In the genomic region with DNA sequence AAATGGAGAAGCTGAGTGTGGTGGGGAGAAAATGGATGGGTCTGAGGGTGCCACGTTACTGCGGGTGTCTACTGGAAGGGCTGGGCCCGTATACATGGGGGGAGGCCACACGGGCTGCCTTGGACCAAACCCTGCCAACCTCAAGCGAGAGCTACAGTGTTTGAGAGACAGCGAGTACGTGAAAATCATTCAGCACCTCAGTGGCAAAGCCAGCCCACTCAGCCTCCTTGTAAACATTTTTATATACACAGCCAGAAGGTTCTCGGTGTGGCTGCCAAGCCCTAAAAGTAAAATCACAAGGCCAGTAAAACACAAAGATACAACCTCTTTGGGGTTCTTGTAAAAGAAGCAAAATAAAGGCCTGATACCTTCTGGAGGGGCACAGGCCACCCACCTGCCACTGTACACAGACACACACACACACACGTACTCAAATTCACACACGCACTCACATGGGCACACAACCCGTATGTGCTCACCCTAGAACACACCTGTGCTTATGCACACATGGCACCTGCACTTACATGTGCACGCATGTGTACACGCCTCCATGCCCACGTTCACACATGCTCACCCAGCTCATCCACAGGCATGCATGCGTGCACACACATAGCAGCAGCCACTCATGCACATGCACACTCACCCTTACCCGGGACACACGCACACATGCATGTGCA, we compare ENCODE assay signal across 1 cellular context.
TF ChIP-seq lines count a peak whose summit lies in the region.

No MANE protein-coding gene starts in this region.

TF ChIP-seq in HepG2, 621 proteins besides CTCF, POLR2A, EP300 and RAD21 (continued from another document):
- TF ChIP-seq, protein P1, sequence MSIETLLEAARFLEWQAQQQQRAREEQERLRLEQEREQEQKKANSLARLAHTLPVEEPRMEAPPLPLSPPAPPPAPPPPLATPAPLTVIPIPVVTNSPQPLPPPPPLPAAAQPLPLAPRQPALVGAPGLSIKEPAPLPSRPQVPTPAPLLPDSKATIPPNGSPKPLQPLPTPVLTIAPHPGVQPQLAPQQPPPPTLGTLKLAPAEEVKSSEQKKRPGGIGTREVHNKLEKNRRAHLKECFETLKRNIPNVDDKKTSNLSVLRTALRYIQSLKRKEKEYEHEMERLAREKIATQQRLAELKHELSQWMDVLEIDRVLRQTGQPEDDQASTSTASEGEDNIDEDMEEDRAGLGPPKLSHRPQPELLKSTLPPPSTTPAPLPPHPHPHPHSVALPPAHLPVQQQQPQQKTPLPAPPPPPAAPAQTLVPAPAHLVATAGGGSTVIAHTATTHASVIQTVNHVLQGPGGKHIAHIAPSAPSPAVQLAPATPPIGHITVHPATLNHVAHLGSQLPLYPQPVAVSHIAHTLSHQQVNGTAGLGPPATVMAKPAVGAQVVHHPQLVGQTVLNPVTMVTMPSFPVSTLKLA (IDR thresholded peaks at IDR 0.05): peak; percentile 92
- TF ChIP-seq, protein P2, sequence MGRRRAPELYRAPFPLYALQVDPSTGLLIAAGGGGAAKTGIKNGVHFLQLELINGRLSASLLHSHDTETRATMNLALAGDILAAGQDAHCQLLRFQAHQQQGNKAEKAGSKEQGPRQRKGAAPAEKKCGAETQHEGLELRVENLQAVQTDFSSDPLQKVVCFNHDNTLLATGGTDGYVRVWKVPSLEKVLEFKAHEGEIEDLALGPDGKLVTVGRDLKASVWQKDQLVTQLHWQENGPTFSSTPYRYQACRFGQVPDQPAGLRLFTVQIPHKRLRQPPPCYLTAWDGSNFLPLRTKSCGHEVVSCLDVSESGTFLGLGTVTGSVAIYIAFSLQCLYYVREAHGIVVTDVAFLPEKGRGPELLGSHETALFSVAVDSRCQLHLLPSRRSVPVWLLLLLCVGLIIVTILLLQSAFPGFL (CRISPR knock-in tag; IDR thresholded peaks at IDR 0.05): no peak
- 0 out of 2 replicates have a peak, but pooled peaks have one; percentile 10 for TF ChIP-seq GABPA (IDR thresholded peaks at IDR 0.05; ENCODE audit: low read depth, low read length)
- no peak for TF ChIP-seq GABPA (CRISPR knock-in tag; IDR thresholded peaks at IDR 0.05; ENCODE audit: low read depth)
TF ChIP-seq in HepG2: peak in this region for 2.
